Comparison of ENCODE assay signal across 24 cellular contexts in genomic region chr4:144710526-144710912, GRCh38.
DNase-seq lines count a peak whose midpoint lies in the region; ATAC-seq and TF ChIP-seq lines count a peak whose summit lies in the region.
"Had no signal": no experiment of that assay in that cellular context is flagged by ENCODE, and none has a peak within 500 bp of the region (broad histone marks: within the 10 kb centered on the region; RNA-seq: fewer than 3 reads in every experiment).

No MANE protein-coding gene starts in this region.

- H4K20me1 ChIP-seq in GM23248 (ENCODE audit: insufficient read depth) (no peaks in the 10 kb centered on the region), osteoblast (ENCODE audit: insufficient read depth, low read length) (no peaks in the 10 kb centered on the region)

- no peak for ATAC-seq in HG02588 (IDR thresholded peaks at IDR 0.05; ENCODE audit: unreplicated experiment)
- ATAC-seq: activated naive CD8-positive, alpha-beta T cell treated with anti-CD3 and anti-CD28 coated beads, Interleukin-2, amount 50 U/mL, for 24 hours; GM23338; Right ventricle myocardium inferior had no signal

- no peaks in the 10 kb centered on the region for H3K79me2 ChIP-seq in GM23248 (ENCODE audit: insufficient read depth)
- H3K79me2 ChIP-seq in osteoblast (ENCODE audit: insufficient read depth, low read length), result no peaks in the 10 kb centered on the region

- H3K9ac ChIP-seq in GM23248, result no peak overlapping the region

- H3K9me3 ChIP-seq in GM23248 (ENCODE audit: low read depth), result no peaks in the 10 kb centered on the region
- no peaks in the 10 kb centered on the region for H3K9me3 ChIP-seq in osteoblast (ENCODE audit: low read depth, low read length)
- H3K9me3 ChIP-seq: esophagus squamous epithelium had no signal

- H3K9me2 ChIP-seq in GM23248 (ENCODE audit: insufficient read depth), result no peaks in the 10 kb centered on the region

- H3K27me3 ChIP-seq in GM23248 (replicated peaks; ENCODE audit: insufficient read depth) (no peaks in the 10 kb centered on the region), osteoblast (ENCODE audit: insufficient read depth, low read length) (no peaks in the 10 kb centered on the region)
- H3K27me3 ChIP-seq: esophagus squamous epithelium had no signal

- in situ Hi-C loops in GM23248 (cut with MboI), result no loop called here

- DNase-seq in GM23248 (no peak), RPMI7951 (ENCODE audit: low read depth) (peak; percentile 57), osteoblast (ENCODE audit: insufficient read length, low spot score, missing footprints) (no peak), COLO668 (lab: John Stamatoyannopoulos, UW; ENCODE audit: unreplicated experiment) (no peak), T1000 (lab: John Stamatoyannopoulos, UW) (no peak), NCI-H1436 (lab: John Stamatoyannopoulos, UW) (no peak)
- DNase-seq: activated CD4-positive, alpha-beta memory T cell treated with anti-CD3 and anti-CD28 coated beads for 36 hours; activated CD4-positive, CD25-positive, alpha-beta regulatory T cell; activated gamma-delta T cell; activated naive CD8-positive, alpha-beta T cell treated with anti-CD3 and anti-CD28 coated beads, Interleukin-2, amount 50 U/mL, for 24 hours; DMS 273 treated with DMSO at 0.1 percent for 48 hours; esophagus squamous epithelium; GF-D8; Karpas-422; NCI-H1092; NCI-H2029; NCI-H446; stimulated activated CD8-positive, alpha-beta memory T cell treated with anti-CD3 and anti-CD28 coated beads, Interleukin-4, amount 100 ng/mL, for 48 hours had no signal

- H3K4me1 ChIP-seq in GM23248 (ENCODE audit: insufficient read depth), result peaks cover 28% of the 10 kb centered on the region
- H3K4me1 ChIP-seq in osteoblast (ENCODE audit: insufficient read depth, low read length), result peaks cover 26% of the 10 kb centered on the region
- H3K4me1 ChIP-seq: esophagus squamous epithelium had no signal

- H2AFZ ChIP-seq in GM23248 (no peak overlapping the region), osteoblast (ENCODE audit: low read length) (no peak overlapping the region)
- H2AFZ ChIP-seq: GM23338 had no signal

- H3F3A ChIP-seq in GM23248 (ENCODE audit: insufficient read depth), result peaks cover 21% of the 10 kb centered on the region

- H3K27ac ChIP-seq in GM23248, result peak overlapping the region; percentile 19; the same call in 1 of the 2 replicates
- peak overlapping the region; percentile 73 for H3K27ac ChIP-seq in cingulate gyrus (ENCODE audit: low read depth, low read length)
- peak overlapping the region; percentile 54 for H3K27ac ChIP-seq in osteoblast (ENCODE audit: low read depth, low read length)
- H3K27ac ChIP-seq: coronary artery, esophagus squamous epithelium had no signal

- no peak for TF ChIP-seq CTCF in osteoblast (IDR thresholded peaks at IDR 0.05; ENCODE audit: extremely low read depth, low read depth, low read length)

- H3K4me2 ChIP-seq in GM23248 (ENCODE audit: unreplicated experiment) (peak overlapping the region; percentile 9), osteoblast (ENCODE audit: insufficient read depth, low read length) (peak overlapping the region; percentile 18)
- H3K4me2 ChIP-seq: GM23338 had no signal

- H3K4me3 ChIP-seq in GM23248, result no peak overlapping the region
- H3K4me3 ChIP-seq in osteoblast (ENCODE audit: insufficient read depth, low read length), result no peak overlapping the region
- H3K4me3 ChIP-seq: coronary artery, esophagus squamous epithelium, GM23338, lung had no signal

- H3K36me3 ChIP-seq in GM23248 (ENCODE audit: low read depth), result no peaks in the 10 kb centered on the region
- no peaks in the 10 kb centered on the region for H3K36me3 ChIP-seq in osteoblast (ENCODE audit: insufficient read depth, low read length)
- H3K36me3 ChIP-seq: esophagus squamous epithelium had no signal

Comparison
In these comparisons a context has a peak if more than half of its experiments do, and no peak if none do; other contexts are left out.
1. H3K27ac ChIP-seq: peak in every context shown above with its lines; median percentile 73 in cingulate gyrus; 54 in osteoblast; 19 in GM23248.